8 cellular contexts compared by ENCODE assay signal in the genomic region with DNA sequence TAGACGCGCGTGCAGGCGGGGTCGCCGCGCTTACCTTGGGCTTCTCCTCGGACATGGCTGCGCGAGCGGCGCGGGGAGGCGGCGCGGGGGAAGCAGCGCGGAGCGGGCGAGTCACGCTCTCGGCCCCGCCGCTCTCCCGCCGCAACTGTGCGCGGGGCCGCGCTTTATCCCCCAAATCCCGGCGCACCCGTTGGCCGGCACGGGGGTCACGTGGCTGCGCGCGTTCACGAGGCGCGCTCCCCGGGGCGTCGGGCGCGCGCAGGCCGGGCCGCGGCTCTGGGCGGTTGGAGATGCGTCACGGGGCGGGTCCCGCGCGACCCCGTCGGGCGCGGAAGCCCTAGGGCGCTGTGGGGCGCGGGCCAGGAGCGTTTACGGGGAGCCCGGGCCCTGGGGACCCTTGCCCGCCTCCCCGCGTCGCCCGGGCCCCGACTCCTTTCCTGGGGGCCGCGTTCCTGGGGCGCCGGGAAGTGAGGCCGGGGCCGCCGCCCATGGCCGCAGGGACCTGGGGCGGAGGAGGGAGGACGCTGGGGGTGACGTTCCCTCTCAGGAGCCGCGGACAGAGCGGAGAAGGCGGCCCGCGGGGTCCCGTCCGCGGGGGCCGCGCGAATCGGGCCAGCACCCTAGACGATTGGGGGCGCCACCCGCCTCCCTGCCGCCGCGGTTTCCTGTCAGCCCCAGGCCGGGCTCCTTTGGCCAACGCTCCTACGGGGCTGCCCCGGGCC. TPM values are rescaled to one million over a fixed set of nuclear protein-coding genes. Genes with fewer than 3 reads are reported as not detected.
DNase-seq lines count a peak whose midpoint lies in the region; ATAC-seq and TF ChIP-seq lines count a peak whose summit lies in the region.

Gene SUMO3 (minus strand): TSS at position 149 of the 722 bp plus-strand sequence. CDS start 94 bp downstream, at position 55.

- H3K27me3 Mint-ChIP-seq in CD4-positive, CD25-positive, alpha-beta regulatory T cell: no peaks in the 10 kb centered on the region

- no peaks in the 10 kb centered on the region for H3K9me2 ChIP-seq in PC-9 (ENCODE audit: insufficient read depth)

- no peaks in the 10 kb centered on the region for H3K27me3 ChIP-seq in CD4-positive, CD25-positive, alpha-beta regulatory T cell (ENCODE audit: control insufficient read depth, insufficient read depth, low read length)
- no peaks in the 10 kb centered on the region for H3K27me3 ChIP-seq in PC-9 (ENCODE audit: insufficient read depth, low read depth)
- H3K27me3 ChIP-seq in esophagus squamous epithelium: no peaks in the 10 kb centered on the region

- H3K4me3 ChIP-seq in CD4-positive, CD25-positive, alpha-beta regulatory T cell (ENCODE audit: low read depth, low read length): no peak within 1 kb of the TSS
- H3K4me3 ChIP-seq in PC-9: peak within 1 kb of the TSS; percentile 65
- peak within 1 kb of the TSS; percentile 55 to 85 (median 80) for H3K4me3 ChIP-seq in esophagus squamous epithelium

- peak; percentile 78 to 90 (median 87) for DNase-seq in CD4-positive, CD25-positive, alpha-beta regulatory T cell
- DNase-seq in GM19240 (ENCODE audit: insufficient read length, low spot score) (peak; percentile 91), PC-9 (peak in 1 of 2 experiments; percentile 81), esophagus squamous epithelium (lab: John Stamatoyannopoulos, UW) (no peak), myocyte (ENCODE audit: low read depth) (peak; percentile 78)
- DNase-seq in activated T-cell treated with anti-CD3 and anti-CD28 coated beads, Interleukin-2, amount 50 U/mL, for 48 hours: peak; percentile 91 to 93
- peak; percentile 61 for DNase-seq in stimulated activated CD8-positive, alpha-beta memory T cell treated with anti-CD3 and anti-CD28 coated beads, Interleukin-7, amount 100 ng/mL, for 24 hours (ENCODE audit: low read depth)

- POLR2A ChIA-PET in PC-9 (lab: Charles Lee; ENCODE audit: unreplicated experiment): no interaction called here

- H3K9me3 Mint-ChIP-seq in CD4-positive, CD25-positive, alpha-beta regulatory T cell: peaks cover 0 to 14% (median 8%) of the 10 kb centered on the region in 7 donors

- H3F3A ChIP-seq in PC-9 (ENCODE audit: insufficient read depth, low read depth): peaks cover 4% of the 10 kb centered on the region; the same call in 1 of the 2 replicates

- H3K27ac Mint-ChIP-seq in CD4-positive, CD25-positive, alpha-beta regulatory T cell: no peak within 1 kb of the TSS

- no peaks in the 10 kb centered on the region for H3K36me3 Mint-ChIP-seq in CD4-positive, CD25-positive, alpha-beta regulatory T cell

- intact Hi-C loops in PC-9 (cut with micrococcal nuclease; ENCODE audit: unreplicated experiment) (loop anchor here (5.0 kb wide), 1 partner anchor 54 kb away; the partner anchor contains the start of gene PTTG1IP), esophagus squamous epithelium (cut with DNase I) (no loop called here)

- H4K20me1 ChIP-seq in PC-9 (ENCODE audit: insufficient read depth): peaks cover 19% of the 10 kb centered on the region; the same call in 1 of the 2 replicates

- TF ChIP-seq POLR2A in esophagus squamous epithelium (IDR thresholded peaks at IDR 0.05): peak in 3 of 4 donors; percentile 36 to 95 (median 91)

- BruUV-seq in PC-9 (replicated peaks; lab: Mats Ljungman, UMichigan): no TSS peak

- ATAC-seq in CD4-positive, CD25-positive, alpha-beta regulatory T cell (ENCODE audit: low read depth in 2 of 2): peak; percentile 75 to 78
- peak; percentile 47 for ATAC-seq in HG03460 (IDR thresholded peaks at IDR 0.05; ENCODE audit: unreplicated experiment)

- peaks cover 8 to 14% of the 10 kb centered on the region in 2 experiments for H3K9me3 ChIP-seq in CD4-positive, CD25-positive, alpha-beta regulatory T cell (ENCODE audit: control insufficient read depth in 2 of 2, low read length in 2 of 2)
- H3K9me3 ChIP-seq in PC-9 (ENCODE audit: insufficient read depth, low read depth) (no peaks in the 10 kb centered on the region), esophagus squamous epithelium (peaks cover 0 to 35% (median 0%) of the 10 kb centered on the region in 3 donors)

- CTCF ChIA-PET in PC-9 (lab: Charles Lee): no interaction called here

- peaks cover 18% of the 10 kb centered on the region for H3K4me1 ChIP-seq in CD4-positive, CD25-positive, alpha-beta regulatory T cell (ENCODE audit: control insufficient read depth, insufficient read depth, low read length, poor library complexity, severe bottlenecking)
- H3K4me1 ChIP-seq in PC-9 (replicated peaks; ENCODE audit: insufficient read depth) (no peaks in the 10 kb centered on the region; the same call in 1 of the 2 replicates), esophagus squamous epithelium (peaks cover 11 to 40% (median 20%) of the 10 kb centered on the region in 3 donors)

- no CpG with 5 or more reads among the region's 108 CpGs for WGBS in esophagus squamous epithelium, 2 donors

- peak within 1 kb of the TSS; percentile 81 for H3K27ac ChIP-seq in CD4-positive, CD25-positive, alpha-beta regulatory T cell (ENCODE audit: insufficient read depth, low read length, poor library complexity, severe bottlenecking)
- H3K27ac ChIP-seq in PC-9: no peak within 1 kb of the TSS
- peak within 1 kb of the TSS; percentile 85 to 96 (median 92) for H3K27ac ChIP-seq in esophagus squamous epithelium

- H3K4me1 Mint-ChIP-seq in CD4-positive, CD25-positive, alpha-beta regulatory T cell: peaks cover 4 to 18% (median 9%) of the 10 kb centered on the region in 4 donors

- peak within 1 kb of the TSS; percentile 79; the same call in 1 of the 2 replicates for H2AFZ ChIP-seq in PC-9

- peak within 1 kb of the TSS; percentile 79 for H3K4me2 ChIP-seq in PC-9

- H3K4me3 Mint-ChIP-seq in CD4-positive, CD25-positive, alpha-beta regulatory T cell: peak within 1 kb of the TSS; percentile 68 to 83 (median 74)

- peaks cover 18% of the 10 kb centered on the region for H3K79me2 ChIP-seq in PC-9 (ENCODE audit: low read depth)

- no peak for TF ChIP-seq CTCF in PC-9 (conservative IDR thresholded peaks at IDR 0.05)
- peak in 1 of 6 experiments; percentile 9 for TF ChIP-seq CTCF in esophagus squamous epithelium (IDR thresholded peaks at IDR 0.05)

- peaks cover 2% of the 10 kb centered on the region for H3K36me3 ChIP-seq in CD4-positive, CD25-positive, alpha-beta regulatory T cell (ENCODE audit: control insufficient read depth, insufficient read depth, low read length)
- no peaks in the 10 kb centered on the region for H3K36me3 ChIP-seq in PC-9 (ENCODE audit: low read depth)
- H3K36me3 ChIP-seq in esophagus squamous epithelium: peaks cover 0 to 9% (median 0%) of the 10 kb centered on the region in 3 donors

RNA-seq across cellular contexts. Expression of gene SUMO3, which starts in this region (rescaled TPM):
- total RNA-seq in CD4-positive, CD25-positive, alpha-beta regulatory T cell: 65.8 TPM
- 10 to 100 TPM; 76.3 to 88.9 (median 80.2) TPM for polyA plus RNA-seq in CD4-positive, CD25-positive, alpha-beta regulatory T cell
- total RNA-seq in PC-9 (2021): 79.6 and 81.5 TPM in 2 replicates
- total RNA-seq in esophagus squamous epithelium: 10 to 100 TPM; 22.9 to 55.0 (median 46.5) TPM
- total RNA-seq in myocyte: 78.6 and 79.5 TPM in 2 replicates
- polyA plus RNA-seq in myocyte (2012): 123 TPM
